Comparison of ENCODE assay signal across 22 cellular contexts in the genomic region with DNA sequence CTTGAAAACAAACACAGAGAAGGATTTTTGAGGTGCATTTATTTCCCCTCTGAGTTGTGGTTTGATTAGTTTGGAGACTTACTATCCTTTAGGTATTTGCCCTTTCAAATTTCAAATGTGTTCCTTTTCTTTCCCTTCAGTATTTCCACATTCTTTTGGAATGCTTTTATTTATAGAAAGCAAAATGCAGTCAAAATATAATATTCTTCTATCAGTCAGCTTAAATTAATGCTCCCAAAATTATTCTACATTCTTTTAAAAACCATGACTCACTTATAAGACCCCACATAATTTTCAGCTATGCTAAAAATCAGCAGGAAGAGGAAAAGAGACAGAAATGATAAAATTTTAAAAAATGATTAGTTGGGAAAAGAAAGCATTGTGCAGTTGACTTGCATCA.
"Had no signal": no experiment of that assay in that cellular context is flagged by ENCODE, and none has a peak within 500 bp of the region (broad histone marks: within the 10 kb centered on the region; RNA-seq: fewer than 3 reads in every experiment).

No MANE protein-coding gene starts in this region.

- ATAC-seq: esophagus mucosa, gastroesophageal sphincter, left cardiac atrium, lower lobe of right lung, natural killer cell, pancreas, right cardiac atrium had no signal

- H3K9me3 ChIP-seq: lower lobe of right lung, pancreas had no signal

- H2AFZ ChIP-seq: neural progenitor cell had no signal

- H3K27me3 Mint-ChIP-seq: memory B cell, progenitor cell of endocrine pancreas had no signal

- H3K4me3 Mint-ChIP-seq: memory B cell, mesothelial cell of epicardium, natural killer cell, neural progenitor cell had no signal

- H3K4me2 ChIP-seq: neural progenitor cell had no signal

- H3K27me3 ChIP-seq: gastroesophageal sphincter, neural progenitor cell, pancreas had no signal

- H3K27ac Mint-ChIP-seq: memory B cell, mesothelial cell of epicardium, natural killer cell, neural progenitor cell, progenitor cell of endocrine pancreas had no signal

- H3K27ac ChIP-seq: gastroesophageal sphincter, left ventricle myocardium inferior, lower lobe of right lung, neural progenitor cell, pancreas had no signal

- H3K36me3 Mint-ChIP-seq: memory B cell had no signal

- H3K4me1 ChIP-seq: gastroesophageal sphincter, left ventricle myocardium inferior, lower lobe of right lung, neural progenitor cell, pancreas had no signal

- H3K4me3 ChIP-seq: coronary artery, gastroesophageal sphincter, left ventricle myocardium inferior, lower lobe of right lung, neural progenitor cell, pancreas had no signal

- H3K36me3 ChIP-seq: gastroesophageal sphincter, left ventricle myocardium inferior, lower lobe of right lung, neural progenitor cell, pancreas had no signal

- H3K4me1 Mint-ChIP-seq: memory B cell, neural progenitor cell had no signal

- H3K9ac ChIP-seq: neural progenitor cell had no signal

- DNase-seq: effector memory CD4-positive, alpha-beta T cell; foreskin fibroblast; kidney; left cardiac atrium; left ventricle myocardium inferior; lower lobe of right lung; natural killer cell; nucleus accumbens; pancreas; right cardiac atrium; small intestine; stimulated activated CD4-positive, alpha-beta T cell treated with anti-CD3 and anti-CD28 coated beads, Interleukin-12 subunit alpha, Interleukin-12 subunit beta, amount 100 ng/mL, for 4 hours; stimulated activated CD4-positive, alpha-beta T cell treated with anti-CD3 and anti-CD28 coated beads, Interleukin-2, amount 100 ng/mL, for 48 hours; stimulated activated naive CD4-positive, alpha-beta T cell treated with Interleukin-2 at 50 U/mL for 16 hours; trophoblast cell had no signal
